ENCODE assay signal across 27 cellular contexts in genomic region chr1:231021540-231022031, GRCh38. TPM values are rescaled to one million over a fixed set of nuclear protein-coding genes. Genes with fewer than 3 reads are reported as not detected.
A peak's percentile ranks its signal among the peaks of the same experiment; 100 is the strongest.
DNase-seq lines count a peak whose midpoint lies in the region; ATAC-seq, FAIRE-seq and TF ChIP-seq lines count a peak whose summit lies in the region.
"Had no signal": no experiment of that assay in that cellular context is flagged by ENCODE, and none has a peak within 500 bp of the region (broad histone marks: within the 10 kb centered on the region; RNA-seq: fewer than 3 reads in every experiment).

No MANE protein-coding gene starts in this region.

- H3K79me2 ChIP-seq in K562 (ENCODE audit: control insufficient read depth, insufficient read depth, low read length) = no peaks in the 10 kb centered on the region

- no peak overlapping the region for H3K4me3 ChIP-seq in K562
- no peak overlapping the region for H3K4me3 ChIP-seq in lung
- H3K4me3 ChIP-seq: Peyer's patch, uterus had no signal

- TF ChIP-seq POLR2A in K562 (conservative IDR thresholded peaks at IDR 0.05) = no peak

- no peak for TF ChIP-seq EP300 in K562 (IDR thresholded peaks at IDR 0.05; ENCODE audit: low read length)

- H3K4me1 Mint-ChIP-seq in CD4-positive, alpha-beta T cell (ENCODE audit: low read depth) = peaks cover 15% of the 10 kb centered on the region
- H3K4me1 Mint-ChIP-seq in activated T-cell treated with anti-CD3 and anti-CD28 coated beads, Interleukin-2, amount 50 U/mL, for 24 hours (ENCODE audit: low read depth) = peaks cover 23% of the 10 kb centered on the region

- no peaks in the 10 kb centered on the region for H3K9me3 Mint-ChIP-seq in CD4-positive, alpha-beta T cell
- no peaks in the 10 kb centered on the region for H3K9me3 Mint-ChIP-seq in activated T-cell treated with anti-CD3 and anti-CD28 coated beads, Interleukin-2, amount 50 U/mL, for 24 hours
- H3K9me3 Mint-ChIP-seq: activated naive CD4-positive, alpha-beta T cell treated with anti-CD3 and anti-CD28 coated beads, Interleukin-2, amount 50 U/mL, for 24 hours; activated T-cell treated with anti-CD3 and anti-CD28 coated beads, Interleukin-2, amount 50 U/mL, for 72 hours; CD4-positive, CD25-positive, alpha-beta regulatory T cell had no signal

- intact Hi-C loops in CD4-positive, alpha-beta T cell (cut with DNase I, micrococcal nuclease) = no loop called here
- intact Hi-C loops in K562 (cut with micrococcal nuclease) = no loop called here

- CTCF ChIA-PET in CD4-positive, alpha-beta T cell (lab: Charles Lee) = no interaction called here
- CTCF ChIA-PET in K562 (lab: Yijun Ruan, JAX; ENCODE audit: low intra/inter-chr PET ratio) = no interaction called here

- ATAC-seq in CD4-positive, alpha-beta T cell (ENCODE audit: poor library complexity) = no peak
- ATAC-seq in K562 (peak; percentile 16), lung (ENCODE audit: insufficient read depth, low FRiP score) (no peak)
- ATAC-seq: activated CD4-positive, CD25-positive, alpha-beta regulatory T cell treated with anti-CD3 and anti-CD28 coated beads, Interleukin-2, amount 50 U/mL, for 24 hours; activated T-cell treated with anti-CD3 and anti-CD28 coated beads, Interleukin-2, amount 50 U/mL, for 72 hours; SK-N-SH treated with all-trans-retinoic acid at 6 μM for 48 hours had no signal

- no peaks in the 10 kb centered on the region; a peak in 1 of 5 replicates for H3K4me1 ChIP-seq in K562 (replicated peaks in 1 of 2; ENCODE audit: control insufficient read depth in 2 of 2, insufficient read depth in 2 of 2, low read length in 2 of 2)
- peaks cover 0 to 18% of the 10 kb centered on the region in 2 donors for H3K4me1 ChIP-seq in lung (ENCODE audit: control insufficient read depth in 2 of 2, insufficient read depth in 2 of 2, low read length in 2 of 2)
- H3K4me1 ChIP-seq: Peyer's patch, uterus had no signal

- H3K9ac ChIP-seq in K562 (ENCODE audit: insufficient read depth in 1 of 2, low read depth in 2 of 2, low read length in 2 of 2) = no peak overlapping the region

- H3K27me3 ChIP-seq in CD4-positive, alpha-beta T cell (ENCODE audit: control insufficient read depth, insufficient read depth, low read length) = no peaks in the 10 kb centered on the region
- H3K27me3 ChIP-seq in K562 (ENCODE audit: control insufficient read depth in 2 of 2, insufficient read depth in 2 of 2, low read length in 2 of 2) (no peaks in the 10 kb centered on the region), lung (ENCODE audit: control insufficient read depth, insufficient read depth) (no peaks in the 10 kb centered on the region)
- H3K27me3 ChIP-seq: Peyer's patch, uterus had no signal

- FAIRE-seq in K562 (lab: Jason Lieb, UNC) = peak; percentile 32
- FAIRE-seq: astrocyte, colon, endometrium, kidney had no signal

- WGBS in K562 (ENCODE audit: insufficient coverage, low coverage, missing lambda C conversion rate) = 77% methylated on average over 12 of the region's 12 CpGs
- WGBS in lung, 2 donors = 67 to 74% methylated on average over 12 of the region's 12 CpGs

- H4K20me1 ChIP-seq in K562 (replicated peaks; ENCODE audit: control insufficient read depth, insufficient read depth, low read length) = peaks cover 4% of the 10 kb centered on the region; the same call in 1 of the 2 replicates

- H3K4me2 ChIP-seq in K562 (ENCODE audit: insufficient read depth, low read length) = no peak overlapping the region

- DNase-seq in CD4-positive, alpha-beta T cell = no peak
- peak; percentile 59 for DNase-seq in LHCN-M2 (ENCODE audit: low read depth)
- DNase-seq in K562 (ENCODE audit: extremely low read depth in 1 of 4, low spot score in 3 of 4) = no peak
- DNase-seq in lung (ENCODE audit: low spot score) = peak; percentile 28
- no peak for DNase-seq in SIG-M5 (lab: John Stamatoyannopoulos, UW)
- DNase-seq in cortex of kidney (lab: John Stamatoyannopoulos, UW) = no peak
- DNase-seq in DMS 273 treated with DMSO at 0.1 percent for 48 hours (lab: John Stamatoyannopoulos, UW) = no peak
- no peak for DNase-seq in activated T-cell treated with anti-CD3 and anti-CD28 coated beads, Interleukin-2, amount 50 U/mL, for 24 hours
- DNase-seq: ACHN; activated CD8-positive, alpha-beta memory T cell treated with anti-CD3 and anti-CD28 coated beads for 24 hours; activated T-cell treated with anti-CD3 and anti-CD28 coated beads, Interleukin-2, amount 50 U/mL, for 72 hours; CD4-positive, CD25-positive, alpha-beta regulatory T cell; DMS53; hypothalamus; Kasumi-1; kidney; NCI-H1417 treated with DMSO at 0.1 percent for 48 hours; NCI-H2171; Peyer's patch; stimulated activated CD8-positive, alpha-beta memory T cell treated with anti-CD3 and anti-CD28 coated beads, Interleukin-4, amount 100 ng/mL, for 48 hours; uterus had no signal

- peak overlapping the region; percentile 89 for H3K27ac Mint-ChIP-seq in CD4-positive, alpha-beta T cell
- no peak overlapping the region for H3K27ac Mint-ChIP-seq in activated T-cell treated with anti-CD3 and anti-CD28 coated beads, Interleukin-2, amount 50 U/mL, for 24 hours
- H3K27ac Mint-ChIP-seq: activated naive CD4-positive, alpha-beta T cell treated with anti-CD3 and anti-CD28 coated beads, Interleukin-2, amount 50 U/mL, for 24 hours; activated T-cell treated with anti-CD3 and anti-CD28 coated beads, Interleukin-2, amount 50 U/mL, for 72 hours had no signal

- H3K9me1 ChIP-seq in K562 (ENCODE audit: control insufficient read depth, insufficient read depth, low read length) = no peaks in the 10 kb centered on the region

- no peaks in the 10 kb centered on the region for H3K9me3 ChIP-seq in CD4-positive, alpha-beta T cell (ENCODE audit: control insufficient read depth, low read length)
- H3K9me3 ChIP-seq in K562 (replicated peaks; ENCODE audit: control insufficient read depth, insufficient read depth, low read depth, low read length) (no peaks in the 10 kb centered on the region), lung (ENCODE audit: control insufficient read depth in 2 of 2, insufficient read depth in 1 of 2, low read length in 1 of 2) (peaks cover 0 to 1% of the 10 kb centered on the region in 2 donors)
- H3K9me3 ChIP-seq: Peyer's patch, uterus had no signal

- TF ChIP-seq RAD21 in K562 (CRISPR knock-in tag; conservative IDR thresholded peaks at IDR 0.05 in 1 of 2, IDR thresholded peaks at IDR 0.05 in 1 of 2) = peak in 1 of 2 experiments; percentile 12; a peak in 1 of 4 replicates

- no peak overlapping the region for H3K27ac ChIP-seq in CD4-positive, alpha-beta T cell (ENCODE audit: low read depth, low read length)
- H3K27ac ChIP-seq in K562 (ENCODE audit: extremely low read depth, low read depth, low read length) = no peak overlapping the region
- peak overlapping the region in 1 of 2 donors; percentile 70 for H3K27ac ChIP-seq in lung (ENCODE audit: low read depth in 1 of 2, low read length in 1 of 2)
- H3K27ac ChIP-seq: Peyer's patch, uterus had no signal

- H3K4me3 Mint-ChIP-seq in CD4-positive, alpha-beta T cell = no peak overlapping the region
- no peak overlapping the region for H3K4me3 Mint-ChIP-seq in activated T-cell treated with anti-CD3 and anti-CD28 coated beads, Interleukin-2, amount 50 U/mL, for 24 hours
- H3K4me3 Mint-ChIP-seq: activated naive CD4-positive, alpha-beta T cell treated with anti-CD3 and anti-CD28 coated beads, Interleukin-2, amount 50 U/mL, for 24 hours; activated T-cell treated with anti-CD3 and anti-CD28 coated beads, Interleukin-2, amount 50 U/mL, for 72 hours; CD4-positive, CD25-positive, alpha-beta regulatory T cell had no signal

- BruUV-seq in K562 (replicated peaks; lab: Mats Ljungman, UMichigan) = no TSS peak

- H3K36me3 Mint-ChIP-seq in CD4-positive, alpha-beta T cell (ENCODE audit: low read depth) = peaks cover 12% of the 10 kb centered on the region
- H3K36me3 Mint-ChIP-seq in activated T-cell treated with anti-CD3 and anti-CD28 coated beads, Interleukin-2, amount 50 U/mL, for 24 hours (ENCODE audit: low read depth) = peaks cover 39% of the 10 kb centered on the region

- no peaks in the 10 kb centered on the region for H3K27me3 Mint-ChIP-seq in CD4-positive, alpha-beta T cell
- no peaks in the 10 kb centered on the region for H3K27me3 Mint-ChIP-seq in activated T-cell treated with anti-CD3 and anti-CD28 coated beads, Interleukin-2, amount 50 U/mL, for 24 hours
- H3K27me3 Mint-ChIP-seq: activated naive CD4-positive, alpha-beta T cell treated with anti-CD3 and anti-CD28 coated beads, Interleukin-2, amount 50 U/mL, for 24 hours; CD4-positive, CD25-positive, alpha-beta regulatory T cell had no signal

- no peak for TF ChIP-seq CTCF in CD4-positive, alpha-beta T cell (IDR thresholded peaks at IDR 0.05)
- TF ChIP-seq CTCF in K562 (IDR thresholded peaks at IDR 0.05 in 2 of 3, conservative IDR thresholded peaks at IDR 0.05 in 1 of 3; ENCODE audit: insufficient read depth in 2 of 3, low read depth in 1 of 3, low read length in 3 of 3) (no peak), lung (IDR thresholded peaks at IDR 0.05; ENCODE audit: control extremely low read depth, extremely low read depth) (no peak)

- POLR2A ChIA-PET in CD4-positive, alpha-beta T cell (lab: Charles Lee) = no interaction called here
- POLR2A ChIA-PET in K562 (lab: Yijun Ruan, JAX) = interaction anchor here (1.1 to 1.2 kb wide), 2 partner anchors 18 to 19 kb away, joined by 3 to 4 read pairs; no protein-coding TSS in a partner anchor

- H2AFZ ChIP-seq in K562 (ENCODE audit: low read depth, low read length) = no peak overlapping the region

- in situ Hi-C loops in K562 (cut with MboI) = no loop called here

- H3K36me3 ChIP-seq in K562 (ENCODE audit: control insufficient read depth, insufficient read depth, low read length) (peaks cover 38% of the 10 kb centered on the region; the same call in 2 of the 3 replicates), lung (ENCODE audit: control insufficient read depth in 2 of 2, insufficient read depth in 2 of 2, low read length in 2 of 2) (peaks cover 0 to 6% of the 10 kb centered on the region in 2 donors)
- H3K36me3 ChIP-seq: Peyer's patch, uterus had no signal

RNA-seq across cellular contexts. Expression of gene FAM89A, which starts 18.5 kb away (rescaled TPM):
- total RNA-seq in CD4-positive, alpha-beta T cell = 1 to 10 TPM; 3.3 to 4.0 TPM
- total RNA-seq in LHCN-M2 (2014; rRNA removed) (2.9 and 4.9 TPM in 2 replicates), K562 (2014; rRNA removed) (66.2 TPM in 2 replicates), K562 (2014; rRNA removed; fragmentation: Illumina TruSeq; extraction: Trizol) (43.3 and 43.5 TPM in 2 replicates), K562 (2015; rRNA removed; fragmentation: Illumina TruSeq; extraction: Trizol) (25.1 and 29.3 TPM in 2 replicates), K562 (2021) (56.5 and 56.9 TPM in 2 replicates), lung (10 to 100 TPM; 14.3 to 26.9 TPM)
- polyA plus RNA-seq in LHCN-M2 (2012) = 0.83 TPM
- 18.2 and 25.0 TPM in 2 replicates for total RNA-seq in K562 (2011; cell fraction: chromatin; rRNA removed; ENCODE audit: low replicate concordance)
- 12.5 and 13.6 TPM in 2 replicates for total RNA-seq in K562 (2011; cell fraction: nucleolus; rRNA removed)
- 18.5 and 25.7 TPM in 2 replicates for total RNA-seq in K562 (2011; cell fraction: nucleoplasm; rRNA removed)
- polyA plus RNA-seq in K562 (2011; rRNA removed) (25.6 and 45.4 TPM in 2 replicates), K562 (2014; fragmentation: Illumina TruSeq; extraction: Trizol) (41.0 and 42.1 TPM in 2 replicates), K562 (2014; fragmentation: Nextera tagmentation; extraction: Ambion mirVana) (10 to 100 TPM in 1 of 2 experiments, 1 to 10 TPM in 1; 8.7 to 13.3 TPM), K562 (2014; rRNA removed) (54.5 and 56.0 TPM in 2 replicates), lung (10 to 100 TPM; 19.5 to 27.1 TPM)
- 26.9 and 37.2 TPM in 2 replicates for polyA plus RNA-seq in K562 (2011; cell fraction: cytosol; rRNA removed)
- polyA plus RNA-seq in K562 (2011; cell fraction: nucleus; rRNA removed) = 11.3 and 14.9 TPM in 2 replicates
- polyA plus RNA-seq in K562 (2012) = 41.1 and 110 TPM in 2 replicates
- 21.1 and 30.9 TPM in 2 replicates for polyA minus RNA-seq in K562 (2011; rRNA and poly(A)+ RNA removed)
- 6.7 and 15.0 TPM in 2 replicates for polyA minus RNA-seq in K562 (2011; cell fraction: cytosol; rRNA and poly(A)+ RNA removed)
- 8.4 and 9.6 TPM in 2 replicates for polyA minus RNA-seq in K562 (2011; cell fraction: nucleus; rRNA and poly(A)+ RNA removed)

RNA-seq across cellular contexts. Expression of gene ARV1, which starts 42.7 kb away (rescaled TPM):
- total RNA-seq in CD4-positive, alpha-beta T cell = 1 to 10 TPM; 1.5 to 1.8 TPM
- total RNA-seq in LHCN-M2 (2014; rRNA removed) (20.1 and 21.6 TPM in 2 replicates), K562 (2014; rRNA removed) (54.8 and 66.6 TPM in 2 replicates), K562 (2014; rRNA removed; fragmentation: Illumina TruSeq; extraction: Trizol) (85.3 and 92.3 TPM in 2 replicates), K562 (2015; rRNA removed; fragmentation: Illumina TruSeq; extraction: Trizol) (70.0 and 74.0 TPM in 2 replicates), K562 (2021) (63.5 and 65.5 TPM in 2 replicates), lung (10 to 100 TPM; 13.8 to 17.2 TPM)
- 9.9 TPM for polyA plus RNA-seq in LHCN-M2 (2012)
- total RNA-seq in K562 (2011; cell fraction: chromatin; rRNA removed; ENCODE audit: low replicate concordance) = 34.0 and 60.9 TPM in 2 replicates
- 35.9 and 44.0 TPM in 2 replicates for total RNA-seq in K562 (2011; cell fraction: nucleolus; rRNA removed)
- total RNA-seq in K562 (2011; cell fraction: nucleoplasm; rRNA removed) = 68.0 and 76.8 TPM in 2 replicates
- polyA plus RNA-seq in K562 (2011; rRNA removed) (101 and 139 TPM in 2 replicates), K562 (2014; fragmentation: Illumina TruSeq; extraction: Trizol) (110 and 129 TPM in 2 replicates), K562 (2014; fragmentation: Nextera tagmentation; extraction: Ambion mirVana) (10 to 100 TPM; 61.9 to 71.0 TPM), K562 (2014; rRNA removed) (117 and 128 TPM in 2 replicates), lung (10 to 100 TPM; 17.2 to 60.3 TPM)
- polyA plus RNA-seq in K562 (2011; cell fraction: cytosol; rRNA removed) = 40.2 and 61.9 TPM in 2 replicates
- polyA plus RNA-seq in K562 (2011; cell fraction: nucleus; rRNA removed) = 45.5 and 69.3 TPM in 2 replicates
- polyA plus RNA-seq in K562 (2012) = 68.8 and 104 TPM in 2 replicates
- 49.0 and 59.1 TPM in 2 replicates for polyA minus RNA-seq in K562 (2011; rRNA and poly(A)+ RNA removed)
- polyA minus RNA-seq in K562 (2011; cell fraction: cytosol; rRNA and poly(A)+ RNA removed) = 18.5 and 25.1 TPM in 2 replicates
- 12.0 and 15.7 TPM in 2 replicates for polyA minus RNA-seq in K562 (2011; cell fraction: nucleus; rRNA and poly(A)+ RNA removed)

RNA-seq across cellular contexts. Expression of gene TTC13, which starts 42.9 kb away (rescaled TPM):
- total RNA-seq in CD4-positive, alpha-beta T cell = 10 to 100 TPM; 24.9 to 25.0 TPM
- total RNA-seq in LHCN-M2 (2014; rRNA removed) = 8.4 and 10.2 TPM in 2 replicates
- 4.0 TPM for polyA plus RNA-seq in LHCN-M2 (2012)
- total RNA-seq in K562 (2011; cell fraction: chromatin; rRNA removed; ENCODE audit: low replicate concordance) = 12.9 and 36.9 TPM in 2 replicates
- 7.5 and 12.8 TPM in 2 replicates for total RNA-seq in K562 (2011; cell fraction: nucleolus; rRNA removed)
- 15.6 and 17.7 TPM in 2 replicates for total RNA-seq in K562 (2011; cell fraction: nucleoplasm; rRNA removed)
- 6.2 and 7.9 TPM in 2 replicates for total RNA-seq in K562 (2014; rRNA removed)
- 7.6 and 9.1 TPM in 2 replicates for total RNA-seq in K562 (2014; rRNA removed; fragmentation: Illumina TruSeq; extraction: Trizol)
- total RNA-seq in K562 (2015; rRNA removed; fragmentation: Illumina TruSeq; extraction: Trizol) = 9.0 and 12.2 TPM in 2 replicates
- 10.9 and 12.3 TPM in 2 replicates for total RNA-seq in K562 (2021)
- 7.4 and 9.6 TPM in 2 replicates for polyA plus RNA-seq in K562 (2011; rRNA removed)
- 2.2 and 2.5 TPM in 2 replicates for polyA plus RNA-seq in K562 (2011; cell fraction: cytosol; rRNA removed)
- polyA plus RNA-seq in K562 (2011; cell fraction: nucleus; rRNA removed) = 23.4 and 28.7 TPM in 2 replicates
- polyA plus RNA-seq in K562 (2012) = 8.7 and 13.9 TPM in 2 replicates
- 10.4 and 13.8 TPM in 2 replicates for polyA plus RNA-seq in K562 (2014; fragmentation: Illumina TruSeq; extraction: Trizol)
- 1 to 10 TPM; 1.7 to 2.2 TPM for polyA plus RNA-seq in K562 (2014; fragmentation: Nextera tagmentation; extraction: Ambion mirVana)
- 9.6 and 11.4 TPM in 2 replicates for polyA plus RNA-seq in K562 (2014; rRNA removed)
- 13.1 and 17.5 TPM in 2 replicates for polyA minus RNA-seq in K562 (2011; rRNA and poly(A)+ RNA removed)
- polyA minus RNA-seq in K562 (2011; cell fraction: cytosol; rRNA and poly(A)+ RNA removed) = 4.4 and 6.1 TPM in 2 replicates
- 21.4 and 25.0 TPM in 2 replicates for polyA minus RNA-seq in K562 (2011; cell fraction: nucleus; rRNA and poly(A)+ RNA removed)
- 10 to 100 TPM; 22.1 to 24.5 TPM for total RNA-seq in lung
- polyA plus RNA-seq in lung = 10 to 100 TPM in 1 of 2 donors, 1 to 10 TPM in 1; 7.9 to 12.6 TPM

Comparison
In these comparisons a context has a peak if more than half of its experiments do, and no peak if none do; other contexts are left out.
1. DNase-seq: peak in LHCN-M2 (single experiment) and lung (single experiment); none in CD4-positive, alpha-beta T cell (0 of 10), K562 (0 of 4), SIG-M5 (single experiment), cortex of kidney (single experiment), DMS 273 treated with DMSO at 0.1 percent for 48 hours (single experiment) and activated T-cell treated with anti-CD3 and anti-CD28 coated beads, Interleukin-2, amount 50 U/mL, for 24 hours (single experiment).